Comparison of ENCODE assay signal across 15 cellular contexts in genomic region chr1:163131981-163132380, GRCh38.
DNase-seq lines count a peak whose midpoint lies in the region; ATAC-seq and TF ChIP-seq lines count a peak whose summit lies in the region.
"Had no signal": no experiment of that assay in that cellular context is flagged by ENCODE, and none has a peak within 500 bp of the region (broad histone marks: within the 10 kb centered on the region; RNA-seq: fewer than 3 reads in every experiment).

No MANE protein-coding gene starts in this region.

- H2BK15ac ChIP-seq in H9 (ENCODE audit: low read depth, low read length): no peak overlapping the region

- no peak overlapping the region for H3T11ph ChIP-seq in H9 (ENCODE audit: low read length)

- H2BK120ac ChIP-seq in H9 (ENCODE audit: low read depth, low read length, poor library complexity, severe bottlenecking): no peak overlapping the region

- no peaks in the 10 kb centered on the region for H3K79me2 ChIP-seq in H9 (ENCODE audit: insufficient read depth, low read length)

- H4K5ac ChIP-seq in H9 (ENCODE audit: insufficient read length, low read depth, low read length): no peak overlapping the region

- H3K27ac Mint-ChIP-seq in H9: no peak overlapping the region
- H3K27ac Mint-ChIP-seq: CD4-positive, CD25-positive, alpha-beta regulatory T cell had no signal

- peaks cover 17 to 22% of the 10 kb centered on the region in 2 experiments for H3K4me1 Mint-ChIP-seq in H9
- H3K4me1 Mint-ChIP-seq: CD4-positive, CD25-positive, alpha-beta regulatory T cell had no signal

- H2AFZ ChIP-seq in H9 (ENCODE audit: low read length): no peak overlapping the region
- H2AFZ ChIP-seq: GM23248 had no signal

- DNase-seq in H9 (peak; percentile 53), ascending aorta (ENCODE audit: low spot score in 2 of 2) (no peak), iPS DF 4.7 (ENCODE audit: extremely low read depth, low spot score) (peak; percentile 38), thoracic aorta (ENCODE audit: low spot score) (no peak), NCI-H2227 (lab: John Stamatoyannopoulos, UW; ENCODE audit: unreplicated experiment) (no peak), RPMI8226 (no peak)
- DNase-seq: ACHN; CD4-positive, CD25-positive, alpha-beta regulatory T cell; DMS 273 treated with DMSO at 0.1 percent for 48 hours; GM23248; HCEC 1CT had no signal

- TF ChIP-seq CTCF in H9 (conservative IDR thresholded peaks at IDR 0.05) (no peak), ascending aorta (IDR thresholded peaks at IDR 0.05) (no peak), thoracic aorta (IDR thresholded peaks at IDR 0.05) (no peak)

- H3K9me3 ChIP-seq in H9 (ENCODE audit: control insufficient read depth, low read depth, low read length) (no peaks in the 10 kb centered on the region), ascending aorta (no peaks in the 10 kb centered on the region), thoracic aorta (no peaks in the 10 kb centered on the region)
- H3K9me3 ChIP-seq: BLaER1 treated with 17β-estradiol and CSF1 and Interleukin-3, amounts not matched to agents 10 nM and 100 nM had no signal

- H3K4me1 ChIP-seq in H9 (ENCODE audit: insufficient read depth, low read length) (peaks cover 2% of the 10 kb centered on the region; the same call in 1 of the 2 replicates), ascending aorta (peaks cover 4 to 14% of the 10 kb centered on the region in 2 donors), thoracic aorta (ENCODE audit: control insufficient read depth in 1 of 2, low read depth in 2 of 2) (peaks cover 5 to 39% of the 10 kb centered on the region in 2 donors)
- H3K4me1 ChIP-seq: BLaER1 treated with 17β-estradiol and CSF1 and Interleukin-3, amounts not matched to agents 10 nM and 100 nM had no signal

- no peak overlapping the region for H3K18ac ChIP-seq in H9 (ENCODE audit: insufficient read length, low read depth, low read length)

- H3K36me3 ChIP-seq in ascending aorta (no peaks in the 10 kb centered on the region), thoracic aorta (no peaks in the 10 kb centered on the region)
- H3K36me3 ChIP-seq: BLaER1 treated with 17β-estradiol and CSF1 and Interleukin-3, amounts not matched to agents 10 nM and 100 nM had no signal

- no peak overlapping the region for H4K91ac ChIP-seq in H9 (ENCODE audit: insufficient read length, low read depth, low read length)

- no peak overlapping the region for H2BK5ac ChIP-seq in H9 (ENCODE audit: insufficient read length, low read length)

- H3K9ac ChIP-seq in H9 (ENCODE audit: extremely low read depth, insufficient read length, low read length): no peak overlapping the region
- H3K9ac ChIP-seq: BLaER1 treated with 17β-estradiol and CSF1 and Interleukin-3, amounts not matched to agents 10 nM and 100 nM; GM23248 had no signal

- WGBS in H9 (ENCODE audit: extremely low coverage, insufficient read length, low lambda C conversion rate): no CpG with 5 or more reads among the region's 2 CpGs

- no peak overlapping the region for H3K4me3 Mint-ChIP-seq in H9
- H3K4me3 Mint-ChIP-seq: CD4-positive, CD25-positive, alpha-beta regulatory T cell had no signal

- peaks cover 3 to 4% of the 10 kb centered on the region in 2 experiments; a peak in 3 of 5 replicates for H3K9me3 Mint-ChIP-seq in H9

- H2AK5ac ChIP-seq in H9 (ENCODE audit: insufficient read length, low read length): no peak overlapping the region

- no peak overlapping the region for H3K56ac ChIP-seq in H9 (ENCODE audit: insufficient read length, low read depth, low read length)

- no peaks in the 10 kb centered on the region for H4K20me1 ChIP-seq in H9 (ENCODE audit: control insufficient read depth, insufficient read depth, insufficient read length)
- H4K20me1 ChIP-seq: BLaER1 treated with 17β-estradiol and CSF1 and Interleukin-3, amounts not matched to agents 10 nM and 100 nM had no signal

- no peak overlapping the region for H2BK20ac ChIP-seq in H9 (ENCODE audit: low read depth, low read length, poor library complexity, severe bottlenecking)

- no peak overlapping the region for H3K23ac ChIP-seq in H9 (ENCODE audit: insufficient read length, low read depth, low read length)

- intact Hi-C loops in ascending aorta (cut with DNase I): no loop called here

- H3K23me2 ChIP-seq in H9 (ENCODE audit: insufficient read length, low read depth, low read length, poor library complexity, severe bottlenecking): no peaks in the 10 kb centered on the region

- no peak overlapping the region for H2BK12ac ChIP-seq in H9 (ENCODE audit: insufficient read length, low read depth, low read length)

- no peak overlapping the region for H4K8ac ChIP-seq in H9 (replicated peaks; ENCODE audit: insufficient read length, low read depth, low read length)

- H3K36me3 Mint-ChIP-seq in H9 (ENCODE audit: insufficient read depth in 1 of 3, low read depth in 3 of 3): peaks cover 3 to 8% (median 7%) of the 10 kb centered on the region in 3 experiments; a peak in 4 of 7 replicates
- H3K36me3 Mint-ChIP-seq: CD4-positive, CD25-positive, alpha-beta regulatory T cell had no signal

- H3K4ac ChIP-seq in H9 (ENCODE audit: low read depth, low read length): no peak overlapping the region

- no peaks in the 10 kb centered on the region for H3K79me1 ChIP-seq in H9 (ENCODE audit: insufficient read depth, low read depth, low read length, poor library complexity, severe bottlenecking)

- H3K27me3 Mint-ChIP-seq in H9 (ENCODE audit: low read depth): no peaks in the 10 kb centered on the region
- H3K27me3 Mint-ChIP-seq: CD4-positive, CD25-positive, alpha-beta regulatory T cell had no signal

- H3K4me3 ChIP-seq in ascending aorta: no peak overlapping the region
- H3K4me3 ChIP-seq in thoracic aorta: no peak overlapping the region
- H3K4me3 ChIP-seq: BLaER1 treated with 17β-estradiol and CSF1 and Interleukin-3, amounts not matched to agents 10 nM and 100 nM; GM12878; GM23248 had no signal

- no peak overlapping the region for H3K14ac ChIP-seq in H9 (ENCODE audit: insufficient read depth, low read length)

- no peak overlapping the region for H3K4me2 ChIP-seq in H9 (ENCODE audit: insufficient read depth, insufficient read length, low read length)
- H3K4me2 ChIP-seq: BLaER1 treated with 17β-estradiol and CSF1 and Interleukin-3, amounts not matched to agents 10 nM and 100 nM had no signal

- H3K27ac ChIP-seq in H9 (ENCODE audit: insufficient read length, low read depth, low read length): no peak overlapping the region
- H3K27ac ChIP-seq in ascending aorta: peak overlapping the region; percentile 60 to 67
- H3K27ac ChIP-seq in thoracic aorta: peak overlapping the region; percentile 43 to 44
- H3K27ac ChIP-seq: BLaER1 treated with 17β-estradiol and CSF1 and Interleukin-3, amounts not matched to agents 10 nM and 100 nM; GM23248 had no signal

- ATAC-seq in thoracic aorta (ENCODE audit: insufficient number of reproducible peaks, low FRiP score, low read depth) (no peak), HG02884 (IDR thresholded peaks at IDR 0.05; ENCODE audit: unreplicated experiment) (no peak)
- ATAC-seq: GM12878, HepG2 had no signal

- H3K27me3 ChIP-seq in H9 (ENCODE audit: insufficient read depth, low read length) (no peaks in the 10 kb centered on the region), ascending aorta (no peaks in the 10 kb centered on the region), thoracic aorta (replicated peaks; ENCODE audit: insufficient read depth) (no peaks in the 10 kb centered on the region)
- H3K27me3 ChIP-seq: BLaER1 treated with 17β-estradiol and CSF1 and Interleukin-3, amounts not matched to agents 10 nM and 100 nM had no signal

Comparison
In these comparisons a context has a peak if more than half of its experiments do, and no peak if none do; other contexts are left out.
1. DNase-seq: peak in H9 (single experiment) and iPS DF 4.7 (single experiment); none in ascending aorta (0 of 2), thoracic aorta (single experiment), NCI-H2227 (single experiment) and RPMI8226 (single experiment).